8 cellular contexts compared by ENCODE assay signal in the genomic region with DNA sequence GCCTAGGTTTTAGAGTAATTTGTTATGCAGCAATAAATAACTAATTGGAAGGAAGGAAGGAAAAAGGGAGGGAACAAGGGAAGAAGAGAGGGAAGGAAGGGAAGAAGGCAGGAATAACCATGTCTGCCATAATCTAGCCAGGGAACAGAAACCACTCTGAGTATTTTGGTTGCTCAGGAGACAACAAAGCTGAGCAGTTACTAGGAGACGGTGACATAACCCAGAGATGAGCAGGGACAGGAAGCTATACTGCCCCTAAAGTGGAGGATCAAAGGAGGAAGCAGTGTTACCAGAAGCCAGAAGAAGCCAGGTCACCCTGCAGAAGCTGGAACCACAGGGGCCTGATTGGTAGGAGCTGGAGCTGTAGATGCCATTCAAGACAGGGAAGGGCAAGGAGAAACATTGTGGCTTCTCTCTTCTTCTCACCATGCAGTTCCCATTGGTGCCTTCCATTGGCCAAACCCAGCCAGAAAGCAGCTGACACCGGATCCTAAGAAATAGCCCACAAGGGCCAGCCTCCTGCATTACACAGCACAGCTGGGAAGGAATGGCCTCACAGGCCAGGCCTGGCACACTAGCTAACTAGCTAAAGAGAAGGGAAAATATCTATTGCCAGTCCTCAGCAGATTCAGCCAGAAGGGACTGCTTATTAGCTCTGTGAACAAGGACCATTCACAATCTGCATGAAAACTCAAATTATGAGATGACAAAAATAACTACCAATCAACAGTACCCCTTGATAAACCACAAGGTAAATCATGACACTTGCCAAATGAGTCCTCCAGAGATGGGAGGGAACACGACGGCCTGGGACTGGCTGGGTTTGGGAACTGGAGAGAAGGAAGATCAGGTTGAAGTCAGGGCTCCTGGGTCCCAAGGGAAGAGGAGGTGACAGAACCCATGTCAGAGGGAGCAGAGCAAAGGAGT.
DNase-seq lines count a peak whose midpoint lies in the region; ATAC-seq and TF ChIP-seq lines count a peak whose summit lies in the region.

No MANE protein-coding gene starts in this region.

- H3K9me2 ChIP-seq in SK-N-SH, result no peaks in the 10 kb centered on the region

- no peaks in the 10 kb centered on the region for H3K9me3 Mint-ChIP-seq in activated CD8-positive, alpha-beta T cell treated with anti-CD3 and anti-CD28 coated beads, Interleukin-2, amount 10 ng/mL, durations not matched to agents 7 days and 5 days (ENCODE audit: insufficient read depth)

- no peak overlapping the region for H2AFZ ChIP-seq in SK-N-SH (ENCODE audit: low read depth)

- no peaks in the 10 kb centered on the region for H3F3A ChIP-seq in SK-N-SH (replicated peaks; ENCODE audit: insufficient read depth)

- ATAC-seq in GM19463 (IDR thresholded peaks at IDR 0.05; ENCODE audit: unreplicated experiment) (peak; percentile 22), HG03378 (IDR thresholded peaks at IDR 0.05; ENCODE audit: unreplicated experiment) (peak; percentile 30), foreskin keratinocyte (no peak)
- peak; percentile 80 for ATAC-seq in activated CD8-positive, alpha-beta T cell treated with anti-CD3 and anti-CD28 coated beads, Interleukin-2, amount 10 ng/mL, durations not matched to agents 7 days and 5 days

- H3K9me3 ChIP-seq in SK-N-SH, result no peaks in the 10 kb centered on the region

- H3K4me2 ChIP-seq in SK-N-SH, result no peak overlapping the region

- H3K9ac ChIP-seq in SK-N-SH, result no peak overlapping the region

- peak overlapping the region; percentile 7 for H3K27ac Mint-ChIP-seq in activated CD8-positive, alpha-beta T cell treated with anti-CD3 and anti-CD28 coated beads, Interleukin-2, amount 10 ng/mL, durations not matched to agents 7 days and 5 days

- H3K27me3 ChIP-seq in GM06990 (replicated peaks; ENCODE audit: control insufficient read depth, insufficient read depth, low read length) (no peaks in the 10 kb centered on the region), SK-N-SH (ENCODE audit: insufficient read depth) (peaks cover 6% of the 10 kb centered on the region; the same call in 1 of the 2 replicates), foreskin keratinocyte (peaks cover 8% of the 10 kb centered on the region)

- WGBS in SK-N-SH (ENCODE audit: low lambda C conversion rate), result 25% methylated on average over 4 of the region's 4 CpGs

- H3K4me1 ChIP-seq in SK-N-SH (ENCODE audit: control insufficient read depth in 1 of 2, insufficient read depth in 2 of 2, low read depth in 1 of 2, low read length in 1 of 2), result no peaks in the 10 kb centered on the region
- H3K4me1 ChIP-seq in foreskin keratinocyte, result no peaks in the 10 kb centered on the region

- H3K27me3 Mint-ChIP-seq in activated CD8-positive, alpha-beta T cell treated with anti-CD3 and anti-CD28 coated beads, Interleukin-2, amount 10 ng/mL, durations not matched to agents 7 days and 5 days (ENCODE audit: low read depth), result peaks cover 23% of the 10 kb centered on the region

- no peak overlapping the region for H3K4me3 Mint-ChIP-seq in activated CD8-positive, alpha-beta T cell treated with anti-CD3 and anti-CD28 coated beads, Interleukin-2, amount 10 ng/mL, durations not matched to agents 7 days and 5 days

- H3K4me1 Mint-ChIP-seq in activated CD8-positive, alpha-beta T cell treated with anti-CD3 and anti-CD28 coated beads, Interleukin-2, amount 10 ng/mL, durations not matched to agents 7 days and 5 days (ENCODE audit: low read depth), result peaks cover 20% of the 10 kb centered on the region

- H3K27ac ChIP-seq in SK-N-SH (ENCODE audit: low read depth in 2 of 2, low read length in 1 of 2) (no peak overlapping the region), substantia nigra (ENCODE audit: low read depth, low read length, poor library complexity, severe bottlenecking) (no peak overlapping the region), foreskin keratinocyte (no peak overlapping the region)

- TF ChIP-seq CTCF in GM06990 (IDR thresholded peaks at IDR 0.05; ENCODE audit: insufficient read depth, low read length, poor library complexity, severe bottlenecking) (no peak), SK-N-SH (IDR thresholded peaks at IDR 0.05) (no peak), foreskin keratinocyte (conservative IDR thresholded peaks at IDR 0.05) (no peak)

- TF ChIP-seq RAD21 in SK-N-SH (IDR thresholded peaks at IDR 0.05; ENCODE audit: low read length), result no peak

- no peaks in the 10 kb centered on the region for H3K36me3 Mint-ChIP-seq in activated CD8-positive, alpha-beta T cell treated with anti-CD3 and anti-CD28 coated beads, Interleukin-2, amount 10 ng/mL, durations not matched to agents 7 days and 5 days (ENCODE audit: low read depth)

- POLR2A ChIA-PET in activated CD8-positive, alpha-beta T cell treated with anti-CD3 and anti-CD28 coated beads, Interleukin-2, amount 10 ng/mL, durations not matched to agents 7 days and 5 days (lab: Charles Lee), result no interaction called here
- POLR2A ChIA-PET in SK-N-SH (lab: Yijun Ruan, JAX), result no interaction called here

- no peak for TF ChIP-seq EP300 in SK-N-SH (IDR thresholded peaks at IDR 0.05; ENCODE audit: borderline replicate concordance in 1 of 2, low read depth in 1 of 2, low read length in 1 of 2)

- DNase-seq in GM06990 (ENCODE audit: extremely low read depth, insufficient read length) (peak; percentile 52), SK-N-SH (no peak), substantia nigra (lab: John Stamatoyannopoulos, UW) (no peak), foreskin keratinocyte (no peak)
- DNase-seq in activated CD8-positive, alpha-beta T cell treated with anti-CD3 and anti-CD28 coated beads, Interleukin-2, amount 10 ng/mL, durations not matched to agents 7 days and 5 days, result no peak
- DNase-seq in activated effector memory CD4-positive, alpha-beta T cell treated with Interleukin-2 at 50 U/mL for 16 hours, result no peak

- H4K20me1 ChIP-seq in SK-N-SH (ENCODE audit: insufficient read depth), result no peaks in the 10 kb centered on the region

- H3K4me3 ChIP-seq in GM06990 (replicated peaks; ENCODE audit: low read depth, low read length), result peak overlapping the region; percentile 42
- no peak overlapping the region for H3K4me3 ChIP-seq in SK-N-SH (ENCODE audit: low read depth in 2 of 2, low read length in 1 of 2)

- no peaks in the 10 kb centered on the region for H3K79me2 ChIP-seq in SK-N-SH (ENCODE audit: insufficient read depth)

- no peaks in the 10 kb centered on the region for H3K36me3 ChIP-seq in GM06990 (ENCODE audit: control insufficient read depth, insufficient read depth, low read length)
- no peaks in the 10 kb centered on the region for H3K36me3 ChIP-seq in SK-N-SH (replicated peaks in 1 of 2; ENCODE audit: control insufficient read depth in 1 of 2, insufficient read depth in 2 of 2, low read length in 1 of 2)

- CTCF ChIA-PET in activated CD8-positive, alpha-beta T cell treated with anti-CD3 and anti-CD28 coated beads, Interleukin-2, amount 10 ng/mL, durations not matched to agents 7 days and 5 days (lab: Charles Lee), result interaction anchor here (1.0 to 1.4 kb wide), 3 partner anchors 18 to 75 kb away, joined by 3 to 5 read pairs (median 5); no protein-coding TSS in a partner anchor
- CTCF ChIA-PET in SK-N-SH (lab: Yijun Ruan, JAX), result interaction anchor here (0.8 to 1.3 kb wide), 2 partner anchors 10 to 75 kb away, joined by 3 to 4 read pairs; no protein-coding TSS in a partner anchor

TF ChIP-seq in SK-N-SH, 30 proteins besides CTCF, POLR2A, EP300 and RAD21 (continues in another document):
- TF ChIP-seq, protein P1, sequence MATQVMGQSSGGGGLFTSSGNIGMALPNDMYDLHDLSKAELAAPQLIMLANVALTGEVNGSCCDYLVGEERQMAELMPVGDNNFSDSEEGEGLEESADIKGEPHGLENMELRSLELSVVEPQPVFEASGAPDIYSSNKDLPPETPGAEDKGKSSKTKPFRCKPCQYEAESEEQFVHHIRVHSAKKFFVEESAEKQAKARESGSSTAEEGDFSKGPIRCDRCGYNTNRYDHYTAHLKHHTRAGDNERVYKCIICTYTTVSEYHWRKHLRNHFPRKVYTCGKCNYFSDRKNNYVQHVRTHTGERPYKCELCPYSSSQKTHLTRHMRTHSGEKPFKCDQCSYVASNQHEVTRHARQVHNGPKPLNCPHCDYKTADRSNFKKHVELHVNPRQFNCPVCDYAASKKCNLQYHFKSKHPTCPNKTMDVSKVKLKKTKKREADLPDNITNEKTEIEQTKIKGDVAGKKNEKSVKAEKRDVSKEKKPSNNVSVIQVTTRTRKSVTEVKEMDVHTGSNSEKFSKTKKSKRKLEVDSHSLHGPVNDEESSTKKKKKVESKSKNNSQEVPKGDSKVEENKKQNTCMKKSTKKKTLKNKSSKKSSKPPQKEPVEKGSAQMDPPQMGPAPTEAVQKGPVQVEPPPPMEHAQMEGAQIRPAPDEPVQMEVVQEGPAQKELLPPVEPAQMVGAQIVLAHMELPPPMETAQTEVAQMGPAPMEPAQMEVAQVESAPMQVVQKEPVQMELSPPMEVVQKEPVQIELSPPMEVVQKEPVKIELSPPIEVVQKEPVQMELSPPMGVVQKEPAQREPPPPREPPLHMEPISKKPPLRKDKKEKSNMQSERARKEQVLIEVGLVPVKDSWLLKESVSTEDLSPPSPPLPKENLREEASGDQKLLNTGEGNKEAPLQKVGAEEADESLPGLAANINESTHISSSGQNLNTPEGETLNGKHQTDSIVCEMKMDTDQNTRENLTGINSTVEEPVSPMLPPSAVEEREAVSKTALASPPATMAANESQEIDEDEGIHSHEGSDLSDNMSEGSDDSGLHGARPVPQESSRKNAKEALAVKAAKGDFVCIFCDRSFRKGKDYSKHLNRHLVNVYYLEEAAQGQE (IDR thresholded peaks at IDR 0.05; ENCODE audit: low read depth, low read length), result no peak
- no peak for TF ChIP-seq NFIC (IDR thresholded peaks at IDR 0.05; ENCODE audit: borderline replicate concordance)
- no peak for TF ChIP-seq GABPA (IDR thresholded peaks at IDR 0.05; ENCODE audit: low read depth)
- TF ChIP-seq, protein P2, sequence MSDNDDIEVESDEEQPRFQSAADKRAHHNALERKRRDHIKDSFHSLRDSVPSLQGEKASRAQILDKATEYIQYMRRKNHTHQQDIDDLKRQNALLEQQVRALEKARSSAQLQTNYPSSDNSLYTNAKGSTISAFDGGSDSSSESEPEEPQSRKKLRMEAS (IDR thresholded peaks at IDR 0.05; ENCODE audit: low read depth), result no peak
- TF ChIP-seq YY1 (IDR thresholded peaks at IDR 0.05; ENCODE audit: low read depth), result no peak
- TF ChIP-seq SMC3 (IDR thresholded peaks at IDR 0.05; ENCODE audit: low read depth, low read length), result no peak
- TF ChIP-seq, protein P3, sequence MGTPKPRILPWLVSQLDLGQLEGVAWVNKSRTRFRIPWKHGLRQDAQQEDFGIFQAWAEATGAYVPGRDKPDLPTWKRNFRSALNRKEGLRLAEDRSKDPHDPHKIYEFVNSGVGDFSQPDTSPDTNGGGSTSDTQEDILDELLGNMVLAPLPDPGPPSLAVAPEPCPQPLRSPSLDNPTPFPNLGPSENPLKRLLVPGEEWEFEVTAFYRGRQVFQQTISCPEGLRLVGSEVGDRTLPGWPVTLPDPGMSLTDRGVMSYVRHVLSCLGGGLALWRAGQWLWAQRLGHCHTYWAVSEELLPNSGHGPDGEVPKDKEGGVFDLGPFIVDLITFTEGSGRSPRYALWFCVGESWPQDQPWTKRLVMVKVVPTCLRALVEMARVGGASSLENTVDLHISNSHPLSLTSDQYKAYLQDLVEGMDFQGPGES (IDR thresholded peaks at IDR 0.05; ENCODE audit: low read depth, low read length), result no peak
